Comparison of ENCODE assay signal across 1 cellular context in the genomic region with DNA sequence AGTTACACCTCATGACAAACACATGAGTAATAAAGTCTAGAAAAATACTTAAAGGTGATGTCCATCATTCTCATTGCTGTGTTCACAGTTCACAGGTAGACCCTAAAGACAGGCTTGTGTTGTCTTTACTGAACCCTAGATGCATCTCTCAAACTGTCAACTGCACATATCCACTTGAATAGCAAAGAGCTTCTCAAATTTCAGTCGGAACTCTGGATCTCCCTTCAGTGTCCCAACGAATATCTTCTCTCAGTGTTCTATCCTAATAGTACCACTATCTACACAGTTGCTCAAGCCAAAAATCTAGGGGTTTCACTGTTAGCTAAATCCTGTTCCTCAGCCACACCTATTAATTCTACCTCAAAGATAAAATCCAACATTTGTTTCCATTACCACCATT.
TF ChIP-seq lines count a peak whose summit lies in the region.

No MANE protein-coding gene starts in this region.

TF ChIP-seq in GM12878, 131 proteins besides CTCF, POLR2A, EP300 and RAD21 (continued from another document):
- TF ChIP-seq, protein P1, sequence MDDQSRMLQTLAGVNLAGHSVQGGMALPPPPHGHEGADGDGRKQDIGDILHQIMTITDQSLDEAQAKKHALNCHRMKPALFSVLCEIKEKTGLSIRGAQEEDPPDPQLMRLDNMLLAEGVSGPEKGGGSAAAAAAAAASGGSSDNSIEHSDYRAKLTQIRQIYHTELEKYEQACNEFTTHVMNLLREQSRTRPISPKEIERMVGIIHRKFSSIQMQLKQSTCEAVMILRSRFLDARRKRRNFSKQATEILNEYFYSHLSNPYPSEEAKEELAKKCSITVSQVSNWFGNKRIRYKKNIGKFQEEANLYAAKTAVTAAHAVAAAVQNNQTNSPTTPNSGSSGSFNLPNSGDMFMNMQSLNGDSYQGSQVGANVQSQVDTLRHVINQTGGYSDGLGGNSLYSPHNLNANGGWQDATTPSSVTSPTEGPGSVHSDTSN (IDR thresholded peaks at IDR 0.05; ENCODE audit: insufficient replicate concordance, low read depth, low read length): no peak
